ENCODE assay signal across 26 cellular contexts in the genomic region with DNA sequence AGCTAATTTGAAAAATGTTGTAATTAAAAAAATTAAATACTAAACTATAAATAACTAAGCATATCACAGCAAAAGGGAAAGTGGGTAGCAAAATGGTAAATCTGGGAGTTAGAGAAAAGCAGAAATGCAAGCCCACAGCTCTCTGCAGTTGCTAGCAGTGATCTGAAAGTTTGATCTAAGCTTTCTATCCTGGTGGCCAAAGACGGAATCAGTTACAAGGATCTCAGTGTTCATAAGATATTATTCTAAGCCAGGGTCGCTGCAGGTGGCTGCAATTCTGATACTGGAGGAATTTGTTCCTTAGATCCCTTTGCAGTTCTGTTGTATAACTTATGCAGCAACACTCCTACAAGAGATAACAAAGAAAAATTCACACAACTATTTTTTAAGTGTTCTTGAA.
A peak's percentile ranks its signal among the peaks of the same experiment; 100 is the strongest.
DNase-seq lines count a peak whose midpoint lies in the region; ATAC-seq and TF ChIP-seq lines count a peak whose summit lies in the region.
"Had no signal": no experiment of that assay in that cellular context is flagged by ENCODE, and none has a peak within 500 bp of the region (broad histone marks: within the 10 kb centered on the region; RNA-seq: fewer than 3 reads in every experiment).

No MANE protein-coding gene starts in this region.

- no peak overlapping the region for H3K4me3 Mint-ChIP-seq in HFFc6
- H3K4me3 Mint-ChIP-seq: activated CD4-positive, alpha-beta memory T cell treated with anti-CD3 and anti-CD28 coated beads, Interleukin-2, amount 10 ng/mL, durations not matched to agents 7 days and 5 days; immature natural killer cell; naive B cell had no signal

- DNase-seq in GM12864 (ENCODE audit: low read depth) (no peak), HFFc6 (no peak), astrocyte of the cerebellum (ENCODE audit: low read depth) (no peak), osteoblast (ENCODE audit: insufficient read length, low spot score, missing footprints) (peak; percentile 52), left lung (no peak), mesenteric fat pad (ENCODE audit: low spot score) (no peak)
- no peak for DNase-seq in activated naive CD4-positive, alpha-beta T cell (lab: John Stamatoyannopoulos, UW)
- DNase-seq: activated CD4-positive, alpha-beta memory T cell treated with anti-CD3 and anti-CD28 coated beads, Interleukin-2, amount 10 ng/mL, durations not matched to agents 7 days and 5 days; activated CD8-positive, alpha-beta memory T cell treated with anti-CD3 and anti-CD28 coated beads, Interleukin-2, amount 50 U/mL, for 48 hours; immature natural killer cell; naive B cell; NCI-H1694 treated with DMSO at 0.1 percent for 48 hours; stimulated activated CD4-positive, alpha-beta T cell treated with anti-CD3 and anti-CD28 coated beads, Interleukin-4, amount 100 ng/mL, for 1 hour; T-helper 1 cell had no signal

- in situ Hi-C loops in astrocyte of the cerebellum (cut with HindIII; ENCODE audit: low sequenced_read_pairs): no loop called here

- H2AFZ ChIP-seq in osteoblast (ENCODE audit: low read length): no peak overlapping the region

- H3K4me1 Mint-ChIP-seq in HFFc6 (ENCODE audit: low read depth): peaks cover 15% of the 10 kb centered on the region; the same call in 1 of the 2 replicates
- H3K4me1 Mint-ChIP-seq: activated CD4-positive, alpha-beta memory T cell treated with anti-CD3 and anti-CD28 coated beads, Interleukin-2, amount 10 ng/mL, durations not matched to agents 7 days and 5 days; immature natural killer cell; naive B cell had no signal

- H3K27ac ChIP-seq in osteoblast (ENCODE audit: low read depth, low read length): no peak overlapping the region
- H3K27ac ChIP-seq in left lung: no peak overlapping the region
- H3K27ac ChIP-seq: C4-2B, gastrocnemius medialis, ovary, right atrium auricular region, SJCRH30, upper lobe of right lung had no signal

- H3K27ac Mint-ChIP-seq in HFFc6: no peak overlapping the region
- H3K27ac Mint-ChIP-seq: activated CD4-positive, alpha-beta memory T cell treated with anti-CD3 and anti-CD28 coated beads, Interleukin-2, amount 10 ng/mL, durations not matched to agents 7 days and 5 days; activated naive CD4-positive, alpha-beta T cell treated with anti-CD3 and anti-CD28 coated beads, Interleukin-2, amount 50 U/mL, for 72 hours; activated T-helper 2 cell treated with anti-CD3 and anti-CD28 coated beads, Interferon-gamma antibody, Interleukin-2, Interleukin-4, amounts not matched to agents 10 μg/mL and 5 μg/mL and 100 μg/mL, durations not matched to agents 14 hours and 24 hours and 36 hours; immature natural killer cell had no signal

- no peaks in the 10 kb centered on the region for H3K9me3 Mint-ChIP-seq in HFFc6
- H3K9me3 Mint-ChIP-seq: activated CD4-positive, alpha-beta memory T cell treated with anti-CD3 and anti-CD28 coated beads, Interleukin-2, amount 10 ng/mL, durations not matched to agents 7 days and 5 days; activated T-helper 2 cell treated with anti-CD3 and anti-CD28 coated beads, Interferon-gamma antibody, Interleukin-2, Interleukin-4, amounts not matched to agents 10 μg/mL and 5 μg/mL and 100 μg/mL, durations not matched to agents 14 hours and 24 hours and 36 hours; immature natural killer cell had no signal

- H3K27me3 ChIP-seq in osteoblast (ENCODE audit: insufficient read depth, low read length) (no peaks in the 10 kb centered on the region), left lung (peaks cover 0 to 11% of the 10 kb centered on the region in 2 donors)
- H3K27me3 ChIP-seq: gastrocnemius medialis, ovary, right atrium auricular region, SJCRH30, upper lobe of right lung had no signal

- H3K36me3 ChIP-seq in osteoblast (ENCODE audit: insufficient read depth, low read length): no peaks in the 10 kb centered on the region
- no peaks in the 10 kb centered on the region for H3K36me3 ChIP-seq in left lung
- H3K36me3 ChIP-seq: gastrocnemius medialis, ovary, right atrium auricular region, SJCRH30, upper lobe of right lung had no signal

- intact Hi-C loops in left lung (cut with DNase I): no loop called here

- no peak overlapping the region for H3K4me3 ChIP-seq in GM12864 (ENCODE audit: low read depth, low read length)
- H3K4me3 ChIP-seq in astrocyte of the cerebellum (ENCODE audit: low read depth, low read length): no peak overlapping the region
- no peak overlapping the region for H3K4me3 ChIP-seq in osteoblast (ENCODE audit: insufficient read depth, low read length)
- H3K4me3 ChIP-seq in left lung: no peak overlapping the region
- H3K4me3 ChIP-seq: gastrocnemius medialis, GM12878, ovary, right atrium auricular region, SJCRH30, upper lobe of right lung had no signal

- H3K79me2 ChIP-seq in osteoblast (ENCODE audit: insufficient read depth, low read length): no peaks in the 10 kb centered on the region

- no peaks in the 10 kb centered on the region for H3K36me3 Mint-ChIP-seq in HFFc6 (ENCODE audit: low read depth)
- H3K36me3 Mint-ChIP-seq: activated naive CD4-positive, alpha-beta T cell treated with anti-CD3 and anti-CD28 coated beads, Interleukin-2, amount 50 U/mL, for 72 hours; immature natural killer cell; naive B cell had no signal

- peaks cover 1% of the 10 kb centered on the region for H3K27me3 Mint-ChIP-seq in HFFc6 (ENCODE audit: insufficient read depth)

- peaks cover 6% of the 10 kb centered on the region for H3K4me1 ChIP-seq in osteoblast (ENCODE audit: insufficient read depth, low read length)
- H3K4me1 ChIP-seq in left lung: peaks cover 11 to 14% of the 10 kb centered on the region in 2 donors

- ATAC-seq in left lung: no peak
- ATAC-seq: activated CD4-positive, CD25-positive, alpha-beta regulatory T cell treated with anti-CD3 and anti-CD28 coated beads, Interleukin-2, amount 50 U/mL, for 24 hours; activated naive CD4-positive, alpha-beta T cell treated with anti-CD3 and anti-CD28 coated beads, Interleukin-2, amount 50 U/mL, for 72 hours; gastrocnemius medialis; GM12878; HCT116; left colon had no signal

- TF ChIP-seq CTCF in GM12864 (IDR thresholded peaks at IDR 0.05; ENCODE audit: low read depth, low read length, missing control alignments) (peak; percentile 4), HFFc6 (IDR thresholded peaks at IDR 0.05) (peak; percentile 28; the same call in 1 of the 2 replicates), astrocyte of the cerebellum (IDR thresholded peaks at IDR 0.05; ENCODE audit: low read depth, low read length, missing control alignments) (peak; percentile 19), osteoblast (IDR thresholded peaks at IDR 0.05; ENCODE audit: extremely low read depth, low read depth, low read length) (peak; percentile 7), left lung (IDR thresholded peaks at IDR 0.05) (peak in 1 of 2 donors; percentile 9)

- H3K4me2 ChIP-seq in osteoblast (ENCODE audit: insufficient read depth, low read length): no peak overlapping the region

- no peaks in the 10 kb centered on the region for H4K20me1 ChIP-seq in osteoblast (ENCODE audit: insufficient read depth, low read length)

- no peaks in the 10 kb centered on the region for H3K9me3 ChIP-seq in osteoblast (ENCODE audit: low read depth, low read length)
- no peaks in the 10 kb centered on the region for H3K9me3 ChIP-seq in left lung
- H3K9me3 ChIP-seq: gastrocnemius medialis, ovary, right atrium auricular region, SJCRH30, upper lobe of right lung had no signal
